In the genomic region with DNA sequence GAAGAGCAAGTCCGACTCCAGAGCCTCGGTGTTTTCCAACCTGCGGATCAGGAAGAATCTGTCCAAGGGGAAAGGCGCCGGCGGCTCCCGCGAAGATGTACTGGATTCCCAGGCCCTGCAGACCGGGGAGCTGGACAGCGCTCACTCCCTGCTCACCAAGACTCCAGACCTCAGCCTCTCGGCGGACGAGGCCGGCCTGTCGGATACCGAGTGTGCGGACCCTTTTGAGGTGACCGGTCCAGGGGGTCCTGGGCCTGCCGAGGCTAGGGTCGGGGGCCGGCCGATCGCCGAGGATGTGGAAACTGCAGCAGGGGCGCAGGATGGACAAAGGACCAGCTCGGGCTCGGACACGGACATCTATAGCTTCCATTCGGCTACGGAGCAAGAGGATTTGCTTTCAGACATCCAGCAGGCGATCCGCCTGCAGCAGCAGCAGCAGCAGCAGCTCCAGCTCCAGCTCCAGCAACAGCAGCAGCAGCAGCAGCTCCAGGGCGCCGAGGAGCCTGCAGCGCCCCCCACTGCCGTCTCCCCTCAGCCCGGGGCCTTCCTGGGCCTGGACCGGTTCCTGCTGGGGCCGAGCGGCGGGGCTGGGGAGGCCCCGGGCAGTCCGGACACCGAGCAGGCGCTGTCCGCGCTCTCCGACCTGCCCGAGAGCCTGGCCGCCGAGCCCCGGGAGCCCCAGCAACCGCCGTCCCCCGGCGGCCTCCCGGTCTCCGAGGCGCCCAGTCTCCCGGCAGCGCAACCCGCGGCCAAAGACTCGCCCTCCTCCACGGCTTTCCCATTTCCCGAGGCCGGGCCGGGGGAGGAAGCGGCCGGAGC, we compare ENCODE assay signal across 8 cellular contexts. TPM values are rescaled to one million over a fixed set of nuclear protein-coding genes. Genes with fewer than 3 reads are reported as not detected.
DNase-seq lines count a peak whose midpoint lies in the region; ATAC-seq, FAIRE-seq and TF ChIP-seq lines count a peak whose summit lies in the region.

No MANE protein-coding gene starts in this region.

- no peak for TF ChIP-seq POLR2A in A549 (IDR thresholded peaks at IDR 0.05; ENCODE audit: low read length)
- no peak for TF ChIP-seq POLR2A in thyroid gland (IDR thresholded peaks at IDR 0.05)

- peak; percentile 49 to 73 for DNase-seq in A549 (ENCODE audit: low read depth in 1 of 2, low spot score in 1 of 2)
- peak; percentile 20 for DNase-seq in brain pericyte (ENCODE audit: low read depth, low spot score)
- DNase-seq in kidney = peak; percentile 75
- peak; percentile 2 to 11 for DNase-seq in thyroid gland
- DNase-seq in effector memory CD4-positive, alpha-beta T cell = no peak
- DNase-seq in Karpas-422 = no peak

- 1% methylated on average over 15 of the region's 70 CpGs for WGBS in A549 (ENCODE audit: missing lambda C conversion rate)
- WGBS in thyroid gland, 2 donors = 0 to 4% methylated on average over 17 to 28 of the region's 70 CpGs

- H3K9ac ChIP-seq in kidney (ENCODE audit: low read length in 2 of 2) = no peak overlapping the region
- H3K9ac ChIP-seq in Karpas-422 (ENCODE audit: low read length) = no peak overlapping the region

- H3K9me2 ChIP-seq in Karpas-422 (replicated peaks; ENCODE audit: insufficient read depth, low read length) = no peaks in the 10 kb centered on the region

- H3K27ac ChIP-seq in A549 (peak overlapping the region; percentile 76 to 90), HEK293 (ENCODE audit: extremely low read depth, low read depth, low read length) (peak overlapping the region; percentile 83; the same call in 1 of the 2 replicates), kidney (ENCODE audit: low read depth in 2 of 2, low read length in 2 of 2) (no peak overlapping the region), thyroid gland (no peak overlapping the region), Karpas-422 (ENCODE audit: low read length) (no peak overlapping the region)
- no peak overlapping the region for H3K27ac ChIP-seq in effector memory CD4-positive, alpha-beta T cell (ENCODE audit: insufficient read depth, low read length, poor library complexity, severe bottlenecking)

- POLR2A ChIA-PET in A549 (lab: Yijun Ruan, JAX) = interaction anchor here (0.6 to 0.9 kb wide), 4 partner anchors 37 to 65 kb away, joined by 3 to 4 read pairs (median 3); no protein-coding TSS in a partner anchor
- POLR2A ChIA-PET in HEK293 (lab: Yijun Ruan, JAX) = interaction anchor here (1.7 to 2.5 kb wide), 4 partner anchors 8 to 20 kb away, joined by 6 to 11 read pairs (median 6); no protein-coding TSS in a partner anchor

- TF ChIP-seq CTCF in A549 (IDR thresholded peaks at IDR 0.05) (peak; percentile 49), HEK293 (tag by site-specific recombination; IDR thresholded peaks at IDR 0.05) (peak; percentile 77), kidney (IDR thresholded peaks at IDR 0.05; ENCODE audit: borderline replicate concordance, extremely low read depth, insufficient read depth) (no peak), thyroid gland (IDR thresholded peaks at IDR 0.05) (no peak)

- no peak overlapping the region for H2AFZ ChIP-seq in Karpas-422 (ENCODE audit: low read length)

- TF ChIP-seq EP300 in A549 (IDR thresholded peaks at IDR 0.05) = no peak

- H3K4me2 ChIP-seq in A549 (peak overlapping the region; percentile 97), Karpas-422 (ENCODE audit: low read depth, low read length, poor library complexity, severe bottlenecking) (no peak overlapping the region)

- CTCF ChIA-PET in A549 (lab: Yijun Ruan, JAX) (interaction anchor here (0.6 to 2.0 kb wide), 14 partner anchors 9 to 609 kb away, joined by 3 to 8 read pairs (median 4); no protein-coding TSS in a partner anchor), HEK293 (lab: Yijun Ruan, JAX) (interaction anchor here (0.6 to 5.4 kb wide), 11 partner anchors 14 to 349 kb away, joined by 3 to 39 read pairs (median 3); no protein-coding TSS in a partner anchor)

- TF ChIP-seq RAD21 in A549 (conservative IDR thresholded peaks at IDR 0.05 in 1 of 2, IDR thresholded peaks at IDR 0.05 in 1 of 2) = peak; percentile 19 to 31; a peak in 1 of 5 replicates

- FAIRE-seq in A549 (lab: Jason Lieb, UNC) (no peak), kidney (lab: Jason Lieb, UNC) (no peak)

- H3K9me3 ChIP-seq in A549 (no peaks in the 10 kb centered on the region), HEK293 (ENCODE audit: control insufficient read depth, insufficient read depth, low read depth, low read length) (no peaks in the 10 kb centered on the region), kidney (ENCODE audit: control insufficient read depth in 1 of 2, low read length in 2 of 2) (no peaks in the 10 kb centered on the region), thyroid gland (no peaks in the 10 kb centered on the region), Karpas-422 (ENCODE audit: low read length) (no peaks in the 10 kb centered on the region)
- no peaks in the 10 kb centered on the region for H3K9me3 ChIP-seq in effector memory CD4-positive, alpha-beta T cell (ENCODE audit: control insufficient read depth, low read length)

- H3K4me3 ChIP-seq in A549 (peak overlapping the region; percentile 71), HEK293 (ENCODE audit: low read depth, low read length) (peak overlapping the region; percentile 89), kidney (ENCODE audit: low read length in 2 of 2) (no peak overlapping the region), thyroid gland (replicated peaks in 1 of 3) (peak overlapping the region in 1 of 3 donors; percentile 8), Karpas-422 (ENCODE audit: low read length) (no peak overlapping the region)
- H3K4me3 ChIP-seq in effector memory CD4-positive, alpha-beta T cell (ENCODE audit: insufficient read depth, low read depth, low read length, poor library complexity, severe bottlenecking) = no peak overlapping the region

- H3K4me1 ChIP-seq in A549 (peaks cover 21% of the 10 kb centered on the region), HEK293 (ENCODE audit: control insufficient read depth, insufficient read depth, low read length) (peaks cover 26% of the 10 kb centered on the region), kidney (ENCODE audit: control insufficient read depth in 1 of 2, insufficient read depth in 1 of 2, low read depth in 1 of 2, low read length in 2 of 2) (peaks cover 0 to 2% of the 10 kb centered on the region in 2 donors), thyroid gland (peaks cover 15 to 24% of the 10 kb centered on the region in 2 donors), Karpas-422 (ENCODE audit: low read length) (no peaks in the 10 kb centered on the region)
- H3K4me1 ChIP-seq in effector memory CD4-positive, alpha-beta T cell (ENCODE audit: control insufficient read depth, insufficient read depth, low read length, poor library complexity, severe bottlenecking) = peaks cover 3% of the 10 kb centered on the region

- no peaks in the 10 kb centered on the region for H3K36me3 ChIP-seq in HEK293 (ENCODE audit: control insufficient read depth in 2 of 2, insufficient read depth in 1 of 2, low read length in 2 of 2)
- no peaks in the 10 kb centered on the region for H3K36me3 ChIP-seq in kidney (ENCODE audit: control insufficient read depth in 1 of 2, insufficient read depth in 2 of 2, low read length in 2 of 2)
- no peaks in the 10 kb centered on the region for H3K36me3 ChIP-seq in thyroid gland
- no peaks in the 10 kb centered on the region for H3K36me3 ChIP-seq in effector memory CD4-positive, alpha-beta T cell (ENCODE audit: control insufficient read depth, insufficient read depth, low read length)
- no peaks in the 10 kb centered on the region for H3K36me3 ChIP-seq in Karpas-422 (ENCODE audit: insufficient read depth, low read length)

- no peaks in the 10 kb centered on the region for H4K20me1 ChIP-seq in Karpas-422 (ENCODE audit: insufficient read depth, low read depth, low read length)

- ATAC-seq in A549 (peak; percentile 81 to 85), GM19452 (IDR thresholded peaks at IDR 0.05; ENCODE audit: unreplicated experiment) (no peak)

- H3K79me2 ChIP-seq in Karpas-422 (ENCODE audit: low read length) = no peaks in the 10 kb centered on the region

- intact Hi-C loops in kidney (cut with DNase I) (no loop called here), thyroid gland (cut with DNase I) (no loop called here)

- H3K27me3 ChIP-seq in thyroid gland (peaks cover 14% of the 10 kb centered on the region), Karpas-422 (ENCODE audit: low read length) (no peaks in the 10 kb centered on the region)
- H3K27me3 ChIP-seq in effector memory CD4-positive, alpha-beta T cell (replicated peaks; ENCODE audit: control insufficient read depth, insufficient read depth, low read length, poor library complexity, severe bottlenecking) = peaks cover 8% of the 10 kb centered on the region

TF ChIP-seq in HEK293, 187 proteins besides CTCF, POLR2A, EP300 and RAD21 (continues in another document):
- TF ChIP-seq MYNN (tag by site-specific recombination; IDR thresholded peaks at IDR 0.05; ENCODE audit: borderline replicate concordance) (no peak), ZNF561 (tag by site-specific recombination; IDR thresholded peaks at IDR 0.05; ENCODE audit: borderline replicate concordance) (peak; percentile 82; the same call in 1 of the 2 replicates), ZNF544 (tag by site-specific recombination; IDR thresholded peaks at IDR 0.05) (no peak)
- TF ChIP-seq, protein P1, sequence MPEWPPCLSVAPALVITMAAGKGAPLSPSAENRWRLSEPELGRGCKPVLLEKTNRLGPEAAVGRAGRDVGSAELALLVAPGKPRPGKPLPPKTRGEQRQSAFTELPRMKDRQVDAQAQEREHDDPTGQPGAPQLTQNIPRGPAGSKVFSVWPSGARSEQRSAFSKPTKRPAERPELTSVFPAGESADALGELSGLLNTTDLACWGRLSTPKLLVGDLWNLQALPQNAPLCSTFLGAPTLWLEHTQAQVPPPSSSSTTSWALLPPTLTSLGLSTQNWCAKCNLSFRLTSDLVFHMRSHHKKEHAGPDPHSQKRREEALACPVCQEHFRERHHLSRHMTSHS (tag by site-specific recombination; IDR thresholded peaks at IDR 0.05) = no peak

RNA-seq across cellular contexts. Expression of a gene that starts 0.8 kb away (rescaled TPM):
- polyA plus RNA-seq in A549 (2011; rRNA removed) = 2.8 and 4.5 TPM in 2 replicates
- 1.6 and 2.1 TPM in 2 replicates for polyA plus RNA-seq in A549 (2012; cell fraction: cytosol; rRNA removed)
- 2.8 and 3.2 TPM in 2 replicates for polyA plus RNA-seq in A549 (2012; cell fraction: nucleus; rRNA removed)
- 4.1 to 5.4 TPM (median 4.2 TPM) in 3 replicates for polyA plus RNA-seq in A549 (2017; fragmentation: RNase III; extraction: RNeasy Plus Mini Kit Qiagen cat#74134 plus additional on column Dnase treatment)
- polyA minus RNA-seq in A549 (2011; rRNA and poly(A)+ RNA removed) = 2.3 and 2.4 TPM in 2 replicates
- 0.06 TPM for total RNA-seq in kidney
- 3.4 TPM for polyA plus RNA-seq in kidney (ENCODE audit: insufficient read depth, low read depth, low replicate concordance)
- 1 to 10 TPM in 2 of 4 donors, under 1 TPM in 1, not detected in 1; 0.78 to 6.2 (median 1.3) TPM for total RNA-seq in thyroid gland
- total RNA-seq in Karpas-422 (2014; rRNA removed; shearing (Covaris generic); ENCODE audit: low replicate concordance) = not detected in 2 replicates

Comparison
In these comparisons a context has a peak if more than half of its experiments do, and no peak if none do; other contexts are left out.
1. DNase-seq: peak in A549 (2 of 2), brain pericyte (single experiment), kidney (single experiment) and thyroid gland (2 of 2); none in effector memory CD4-positive, alpha-beta T cell (0 of 3) and Karpas-422 (single experiment).
2. H3K27ac ChIP-seq: peak in A549 (2 of 2) and HEK293 (single experiment); none in kidney (0 of 2), thyroid gland (0 of 3), effector memory CD4-positive, alpha-beta T cell (single experiment) and Karpas-422 (single experiment).
3. H3K4me3 ChIP-seq: peak in A549 (single experiment) and HEK293 (single experiment); none in kidney (0 of 2), effector memory CD4-positive, alpha-beta T cell (single experiment) and Karpas-422 (single experiment).
4. CTCF ChIP-seq: peak in A549 (single experiment) and HEK293 (single experiment); none in kidney (single experiment) and thyroid gland (0 of 6).